26 cellular contexts compared by ENCODE assay signal in the genomic region with DNA sequence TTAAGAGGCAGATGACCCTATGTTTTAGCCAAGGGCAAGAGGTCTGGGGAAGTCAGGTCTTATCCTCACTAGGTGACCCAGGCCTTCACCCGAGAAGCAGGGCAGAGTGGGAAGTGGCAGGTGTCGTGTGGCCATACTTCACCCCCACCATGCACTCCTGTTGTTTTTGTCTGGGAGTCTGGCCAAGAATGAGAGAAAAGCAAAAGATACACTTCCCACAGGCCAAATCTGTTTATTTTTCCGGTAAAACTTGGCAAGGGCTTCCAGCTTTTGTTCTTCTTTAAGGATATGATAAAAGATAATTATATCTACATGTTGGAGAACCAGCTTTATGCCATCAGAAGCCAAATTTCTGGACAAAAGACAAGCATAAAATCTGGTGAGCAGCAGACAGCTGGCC.
DNase-seq lines count a peak whose midpoint lies in the region; ATAC-seq and TF ChIP-seq lines count a peak whose summit lies in the region.
"Had no signal": no experiment of that assay in that cellular context is flagged by ENCODE, and none has a peak within 500 bp of the region (broad histone marks: within the 10 kb centered on the region; RNA-seq: fewer than 3 reads in every experiment).

No MANE protein-coding gene starts in this region.

- ATAC-seq in HG03159 (IDR thresholded peaks at IDR 0.05; ENCODE audit: unreplicated experiment), result no peak
- ATAC-seq in HG02840 (IDR thresholded peaks at IDR 0.05; ENCODE audit: low FRiP score, unreplicated experiment), result no peak
- ATAC-seq: natural killer cell had no signal

- H3K9me3 Mint-ChIP-seq in brain (peaks cover 0 to 16% (median 3%) of the 10 kb centered on the region in 5 experiments), Caco-2 (ENCODE audit: unreplicated experiment) (no peaks in the 10 kb centered on the region)

- TF ChIP-seq CTCF in brain (conservative IDR thresholded peaks at IDR 0.05), result no peak
- no peak for TF ChIP-seq CTCF in Caco-2 (IDR thresholded peaks at IDR 0.05; ENCODE audit: insufficient read depth in 1 of 2, low read depth in 1 of 2, low read length in 1 of 2, severe bottlenecking in 1 of 2, unreplicated experiment in 1 of 2)

- intact Hi-C loops in Caco-2 (cut with micrococcal nuclease; ENCODE audit: unreplicated experiment), result no loop called here

- H3K4me1 Mint-ChIP-seq in brain, result peaks cover 10% of the 10 kb centered on the region
- no peaks in the 10 kb centered on the region for H3K4me1 Mint-ChIP-seq in Caco-2 (ENCODE audit: low read depth, unreplicated experiment)
- H3K4me1 Mint-ChIP-seq: natural killer cell had no signal

- H3K27me3 Mint-ChIP-seq in brain (no peaks in the 10 kb centered on the region), Caco-2 (ENCODE audit: insufficient read depth, unreplicated experiment) (peaks cover 4% of the 10 kb centered on the region)
- H3K27me3 Mint-ChIP-seq: activated CD4-positive, alpha-beta memory T cell treated with anti-CD3 and anti-CD28 coated beads for 36 hours; progenitor cell of endocrine pancreas had no signal

- DNase-seq in Caki2 (ENCODE audit: low read depth) (peak; percentile 4), NCI-H1105 (lab: John Stamatoyannopoulos, UW) (peak; percentile 92), NCI-H69 (lab: John Stamatoyannopoulos, UW) (peak; percentile 95), iPS-NIHi7 (ENCODE audit: extremely low spot score) (no peak), Caco-2 (no peak)
- DNase-seq: activated CD4-positive, alpha-beta memory T cell treated with anti-CD3 and anti-CD28 coated beads for 36 hours; activated CD4-positive, CD25-positive, alpha-beta regulatory T cell; activated gamma-delta T cell treated with Interleukin-2 at 50 U/mL for 16 hours; adrenal gland; foreskin fibroblast; GOT3; islet precursor cell; KBM-7; mesendoderm; MV-4-11; natural killer cell; stimulated activated CD4-positive, alpha-beta T cell treated with anti-CD3 and anti-CD28 coated beads, Interleukin-2, amount 100 ng/mL, for 24 hours; stimulated activated naive CD4-positive, alpha-beta T cell had no signal

- H3K4me3 Mint-ChIP-seq in brain, result no peak overlapping the region
- no peak overlapping the region for H3K4me3 Mint-ChIP-seq in Caco-2 (ENCODE audit: unreplicated experiment)
- H3K4me3 Mint-ChIP-seq: activated CD4-positive, alpha-beta memory T cell treated with anti-CD3 and anti-CD28 coated beads for 36 hours; natural killer cell had no signal

- H3K27ac Mint-ChIP-seq in brain (peak overlapping the region in 4 of 5 experiments; percentile 31 to 75 (median 46)), Caco-2 (ENCODE audit: unreplicated experiment) (no peak overlapping the region)
- H3K27ac Mint-ChIP-seq: activated CD4-positive, alpha-beta memory T cell treated with anti-CD3 and anti-CD28 coated beads for 36 hours; natural killer cell; progenitor cell of endocrine pancreas had no signal

- BruUV-seq in Caco-2 (replicated peaks; lab: Mats Ljungman, UMichigan), result no TSS peak

- POLR2A ChIA-PET in Caco-2 (lab: Charles Lee), result no interaction called here

- no peaks in the 10 kb centered on the region for H3K36me3 Mint-ChIP-seq in brain
- no peaks in the 10 kb centered on the region for H3K36me3 Mint-ChIP-seq in Caco-2 (ENCODE audit: insufficient read depth, unreplicated experiment)
- H3K36me3 Mint-ChIP-seq: activated CD4-positive, alpha-beta memory T cell treated with anti-CD3 and anti-CD28 coated beads for 36 hours; natural killer cell had no signal

- H3K36me3 ChIP-seq in Caco-2 (ENCODE audit: control insufficient read depth, insufficient read depth, low read length), result no peaks in the 10 kb centered on the region
- H3K36me3 ChIP-seq: adrenal gland, BLaER1, thoracic aorta had no signal

- no peaks in the 10 kb centered on the region for H3K4me1 ChIP-seq in Caco-2
- H3K4me1 ChIP-seq: adrenal gland had no signal

- in situ Hi-C loops in Caki2 (cut with HindIII; ENCODE audit: low pct_unique_long_range_greater_than_20kb, low sequenced_read_pairs), result no loop called here

- CTCF ChIA-PET in Caco-2 (lab: Charles Lee), result no interaction called here

- no peaks in the 10 kb centered on the region for H3K27me3 ChIP-seq in Caco-2 (replicated peaks; ENCODE audit: control insufficient read depth, insufficient read depth, low read length)
- H3K27me3 ChIP-seq: adrenal gland, BLaER1, hepatocyte had no signal

- H3K9me3 ChIP-seq in Caco-2, result no peaks in the 10 kb centered on the region
- H3K9me3 ChIP-seq: adrenal gland, BLaER1, thoracic aorta had no signal

- H3K4me3 ChIP-seq in Caco-2 (ENCODE audit: low read depth, low read length), result no peak overlapping the region
- H3K4me3 ChIP-seq: adrenal gland, BLaER1, dorsolateral prefrontal cortex, hepatocyte, thoracic aorta had no signal

Comparison
In these comparisons a context has a peak if more than half of its experiments do, and no peak if none do; other contexts are left out.
1. DNase-seq: peak in Caki2 (single experiment), NCI-H1105 (single experiment) and NCI-H69 (single experiment); none in iPS-NIHi7 (single experiment) and Caco-2 (0 of 2).